1 cellular context compared by ENCODE assay signal in the genomic region with DNA sequence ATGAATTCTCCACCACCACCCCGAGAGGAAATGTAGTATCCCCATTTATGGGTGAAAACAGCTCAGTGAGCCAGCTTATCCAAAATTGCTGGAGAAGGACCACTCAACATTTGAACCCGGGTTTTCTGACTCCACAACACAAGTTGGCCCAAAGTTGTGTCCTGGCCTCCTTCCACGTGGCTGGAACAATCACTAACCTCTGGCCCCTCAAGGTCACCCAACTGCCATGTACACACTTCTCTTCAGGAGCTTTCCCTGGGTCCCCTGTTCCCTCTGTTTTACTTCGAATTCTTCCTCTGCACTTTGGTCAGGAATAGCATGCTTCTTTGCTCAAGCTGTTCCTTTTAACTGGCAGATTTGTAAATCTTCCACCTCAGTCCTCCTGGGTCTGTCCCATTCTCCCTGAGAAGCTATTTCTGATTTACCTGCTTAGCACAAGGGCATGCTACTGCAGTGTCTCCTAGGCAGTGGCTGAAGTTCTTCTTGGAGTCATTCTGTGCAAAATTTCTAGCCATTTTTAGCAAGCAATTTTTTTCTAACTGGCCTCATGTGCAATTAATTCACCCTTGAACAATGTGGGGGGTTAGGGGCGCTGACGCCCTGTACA.
TF ChIP-seq lines count a peak whose summit lies in the region.

No MANE protein-coding gene starts in this region.

TF ChIP-seq in HepG2, 621 proteins besides CTCF, POLR2A, EP300 and RAD21 (continued from another document and continues in another):
- TF ChIP-seq, protein P1, sequence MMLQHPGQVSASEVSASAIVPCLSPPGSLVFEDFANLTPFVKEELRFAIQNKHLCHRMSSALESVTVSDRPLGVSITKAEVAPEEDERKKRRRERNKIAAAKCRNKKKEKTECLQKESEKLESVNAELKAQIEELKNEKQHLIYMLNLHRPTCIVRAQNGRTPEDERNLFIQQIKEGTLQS (CRISPR knock-in tag; IDR thresholded peaks at IDR 0.05): no peak
- TF ChIP-seq, protein P2, sequence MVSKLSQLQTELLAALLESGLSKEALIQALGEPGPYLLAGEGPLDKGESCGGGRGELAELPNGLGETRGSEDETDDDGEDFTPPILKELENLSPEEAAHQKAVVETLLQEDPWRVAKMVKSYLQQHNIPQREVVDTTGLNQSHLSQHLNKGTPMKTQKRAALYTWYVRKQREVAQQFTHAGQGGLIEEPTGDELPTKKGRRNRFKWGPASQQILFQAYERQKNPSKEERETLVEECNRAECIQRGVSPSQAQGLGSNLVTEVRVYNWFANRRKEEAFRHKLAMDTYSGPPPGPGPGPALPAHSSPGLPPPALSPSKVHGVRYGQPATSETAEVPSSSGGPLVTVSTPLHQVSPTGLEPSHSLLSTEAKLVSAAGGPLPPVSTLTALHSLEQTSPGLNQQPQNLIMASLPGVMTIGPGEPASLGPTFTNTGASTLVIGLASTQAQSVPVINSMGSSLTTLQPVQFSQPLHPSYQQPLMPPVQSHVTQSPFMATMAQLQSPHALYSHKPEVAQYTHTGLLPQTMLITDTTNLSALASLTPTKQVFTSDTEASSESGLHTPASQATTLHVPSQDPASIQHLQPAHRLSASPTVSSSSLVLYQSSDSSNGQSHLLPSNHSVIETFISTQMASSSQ (IDR thresholded peaks at IDR 0.05; ENCODE audit: low read depth): peak; percentile 42; the same call in 1 of the 2 replicates
- TF ChIP-seq, protein P2 (CRISPR knock-in tag; IDR thresholded peaks at IDR 0.05; ENCODE audit: borderline replicate concordance): peak; percentile 23; the same call in 1 of the 2 replicates
- TF ChIP-seq SAFB2 (CRISPR knock-in tag; IDR thresholded peaks at IDR 0.05; ENCODE audit: borderline replicate concordance, low read depth) (no peak; the same call in 1 of the 2 replicates), STAT5B (CRISPR knock-in tag; IDR thresholded peaks at IDR 0.05) (no peak), PHF21A (CRISPR knock-in tag; IDR thresholded peaks at IDR 0.05) (peak; percentile 48; the same call in 1 of the 2 replicates), ZFX (CRISPR knock-in tag; IDR thresholded peaks at IDR 0.05; ENCODE audit: low read depth) (peak; percentile 45; the same call in 1 of the 2 replicates), EED (CRISPR knock-in tag; IDR thresholded peaks at IDR 0.05) (no peak), CEBPB (IDR thresholded peaks at IDR 0.05; ENCODE audit: borderline replicate concordance, low read depth, low read length) (no peak), MED1 (CRISPR knock-in tag; IDR thresholded peaks at IDR 0.05) (peak; percentile 76), ELF4 (CRISPR knock-in tag; IDR thresholded peaks at IDR 0.05; ENCODE audit: borderline replicate concordance) (no peak), RBFOX2 (IDR thresholded peaks at IDR 0.05; ENCODE audit: low read depth, low read length) (no peak), MED8 (CRISPR knock-in tag; IDR thresholded peaks at IDR 0.05; ENCODE audit: insufficient replicate concordance) (no peak), REPIN1 (CRISPR knock-in tag; IDR thresholded peaks at IDR 0.05; ENCODE audit: borderline replicate concordance, low read depth) (no peak), ZNF788 (CRISPR knock-in tag; IDR thresholded peaks at IDR 0.05; ENCODE audit: borderline replicate concordance) (peak; percentile 52; the same call in 1 of the 2 replicates), POLR2G (IDR thresholded peaks at IDR 0.05; ENCODE audit: low read depth, low read length) (no peak), ZNF441 (CRISPR knock-in tag; IDR thresholded peaks at IDR 0.05; ENCODE audit: borderline replicate concordance) (no peak), ZNF652 (CRISPR knock-in tag; IDR thresholded peaks at IDR 0.05; ENCODE audit: borderline replicate concordance, low read depth) (no peak), KDM5B (CRISPR knock-in tag; IDR thresholded peaks at IDR 0.05; ENCODE audit: borderline replicate concordance) (no peak), DNMT3B (CRISPR knock-in tag; conservative IDR thresholded peaks at IDR 0.05) (no peak)
- TF ChIP-seq, protein P3, sequence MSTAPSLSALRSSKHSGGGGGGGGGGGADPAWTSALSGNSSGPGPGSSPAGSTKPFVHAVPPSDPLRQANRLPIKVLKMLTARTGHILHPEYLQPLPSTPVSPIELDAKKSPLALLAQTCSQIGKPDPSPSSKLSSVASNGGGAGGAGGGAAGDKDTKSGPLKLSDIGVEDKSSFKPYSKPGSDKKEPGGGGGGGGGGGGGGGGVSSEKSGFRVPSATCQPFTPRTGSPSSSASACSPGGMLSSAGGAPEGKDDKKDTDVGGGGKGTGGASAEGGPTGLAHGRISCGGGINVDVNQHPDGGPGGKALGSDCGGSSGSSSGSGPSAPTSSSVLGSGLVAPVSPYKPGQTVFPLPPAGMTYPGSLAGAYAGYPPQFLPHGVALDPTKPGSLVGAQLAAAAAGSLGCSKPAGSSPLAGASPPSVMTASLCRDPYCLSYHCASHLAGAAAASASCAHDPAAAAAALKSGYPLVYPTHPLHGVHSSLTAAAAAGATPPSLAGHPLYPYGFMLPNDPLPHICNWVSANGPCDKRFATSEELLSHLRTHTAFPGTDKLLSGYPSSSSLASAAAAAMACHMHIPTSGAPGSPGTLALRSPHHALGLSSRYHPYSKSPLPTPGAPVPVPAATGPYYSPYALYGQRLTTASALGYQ (CRISPR knock-in tag; IDR thresholded peaks at IDR 0.05): 0 out of 2 replicates have a peak, but pooled peaks have one; percentile 16
- TF ChIP-seq, protein P4, sequence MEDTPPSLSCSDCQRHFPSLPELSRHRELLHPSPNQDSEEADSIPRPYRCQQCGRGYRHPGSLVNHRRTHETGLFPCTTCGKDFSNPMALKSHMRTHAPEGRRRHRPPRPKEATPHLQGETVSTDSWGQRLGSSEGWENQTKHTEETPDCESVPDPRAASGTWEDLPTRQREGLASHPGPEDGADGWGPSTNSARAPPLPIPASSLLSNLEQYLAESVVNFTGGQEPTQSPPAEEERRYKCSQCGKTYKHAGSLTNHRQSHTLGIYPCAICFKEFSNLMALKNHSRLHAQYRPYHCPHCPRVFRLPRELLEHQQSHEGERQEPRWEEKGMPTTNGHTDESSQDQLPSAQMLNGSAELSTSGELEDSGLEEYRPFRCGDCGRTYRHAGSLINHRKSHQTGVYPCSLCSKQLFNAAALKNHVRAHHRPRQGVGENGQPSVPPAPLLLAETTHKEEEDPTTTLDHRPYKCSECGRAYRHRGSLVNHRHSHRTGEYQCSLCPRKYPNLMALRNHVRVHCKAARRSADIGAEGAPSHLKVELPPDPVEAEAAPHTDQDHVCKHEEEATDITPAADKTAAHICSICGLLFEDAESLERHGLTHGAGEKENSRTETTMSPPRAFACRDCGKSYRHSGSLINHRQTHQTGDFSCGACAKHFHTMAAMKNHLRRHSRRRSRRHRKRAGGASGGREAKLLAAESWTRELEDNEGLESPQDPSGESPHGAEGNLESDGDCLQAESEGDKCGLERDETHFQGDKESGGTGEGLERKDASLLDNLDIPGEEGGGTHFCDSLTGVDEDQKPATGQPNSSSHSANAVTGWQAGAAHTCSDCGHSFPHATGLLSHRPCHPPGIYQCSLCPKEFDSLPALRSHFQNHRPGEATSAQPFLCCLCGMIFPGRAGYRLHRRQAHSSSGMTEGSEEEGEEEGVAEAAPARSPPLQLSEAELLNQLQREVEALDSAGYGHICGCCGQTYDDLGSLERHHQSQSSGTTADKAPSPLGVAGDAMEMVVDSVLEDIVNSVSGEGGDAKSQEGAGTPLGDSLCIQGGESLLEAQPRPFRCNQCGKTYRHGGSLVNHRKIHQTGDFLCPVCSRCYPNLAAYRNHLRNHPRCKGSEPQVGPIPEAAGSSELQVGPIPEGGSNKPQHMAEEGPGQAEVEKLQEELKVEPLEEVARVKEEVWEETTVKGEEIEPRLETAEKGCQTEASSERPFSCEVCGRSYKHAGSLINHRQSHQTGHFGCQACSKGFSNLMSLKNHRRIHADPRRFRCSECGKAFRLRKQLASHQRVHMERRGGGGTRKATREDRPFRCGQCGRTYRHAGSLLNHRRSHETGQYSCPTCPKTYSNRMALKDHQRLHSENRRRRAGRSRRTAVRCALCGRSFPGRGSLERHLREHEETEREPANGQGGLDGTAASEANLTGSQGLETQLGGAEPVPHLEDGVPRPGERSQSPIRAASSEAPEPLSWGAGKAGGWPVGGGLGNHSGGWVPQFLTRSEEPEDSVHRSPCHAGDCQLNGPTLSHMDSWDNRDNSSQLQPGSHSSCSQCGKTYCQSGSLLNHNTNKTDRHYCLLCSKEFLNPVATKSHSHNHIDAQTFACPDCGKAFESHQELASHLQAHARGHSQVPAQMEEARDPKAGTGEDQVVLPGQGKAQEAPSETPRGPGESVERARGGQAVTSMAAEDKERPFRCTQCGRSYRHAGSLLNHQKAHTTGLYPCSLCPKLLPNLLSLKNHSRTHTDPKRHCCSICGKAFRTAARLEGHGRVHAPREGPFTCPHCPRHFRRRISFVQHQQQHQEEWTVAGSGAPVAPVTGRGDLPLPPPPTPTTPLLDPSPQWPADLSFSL (CRISPR knock-in tag; IDR thresholded peaks at IDR 0.05): peak; percentile 65; the same call in 1 of the 2 replicates
- TF ChIP-seq, protein P5, sequence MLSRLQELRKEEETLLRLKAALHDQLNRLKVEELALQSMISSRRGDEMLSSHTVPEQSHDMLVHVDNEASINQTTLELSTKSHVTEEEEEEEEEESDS (CRISPR knock-in tag; IDR thresholded peaks at IDR 0.05; ENCODE audit: borderline replicate concordance): no peak
- TF ChIP-seq, protein P6, sequence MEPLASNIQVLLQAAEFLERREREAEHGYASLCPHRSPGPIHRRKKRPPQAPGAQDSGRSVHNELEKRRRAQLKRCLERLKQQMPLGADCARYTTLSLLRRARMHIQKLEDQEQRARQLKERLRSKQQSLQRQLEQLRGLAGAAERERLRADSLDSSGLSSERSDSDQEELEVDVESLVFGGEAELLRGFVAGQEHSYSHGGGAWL (CRISPR knock-in tag; IDR thresholded peaks at IDR 0.05): no peak
- TF ChIP-seq, protein P7, sequence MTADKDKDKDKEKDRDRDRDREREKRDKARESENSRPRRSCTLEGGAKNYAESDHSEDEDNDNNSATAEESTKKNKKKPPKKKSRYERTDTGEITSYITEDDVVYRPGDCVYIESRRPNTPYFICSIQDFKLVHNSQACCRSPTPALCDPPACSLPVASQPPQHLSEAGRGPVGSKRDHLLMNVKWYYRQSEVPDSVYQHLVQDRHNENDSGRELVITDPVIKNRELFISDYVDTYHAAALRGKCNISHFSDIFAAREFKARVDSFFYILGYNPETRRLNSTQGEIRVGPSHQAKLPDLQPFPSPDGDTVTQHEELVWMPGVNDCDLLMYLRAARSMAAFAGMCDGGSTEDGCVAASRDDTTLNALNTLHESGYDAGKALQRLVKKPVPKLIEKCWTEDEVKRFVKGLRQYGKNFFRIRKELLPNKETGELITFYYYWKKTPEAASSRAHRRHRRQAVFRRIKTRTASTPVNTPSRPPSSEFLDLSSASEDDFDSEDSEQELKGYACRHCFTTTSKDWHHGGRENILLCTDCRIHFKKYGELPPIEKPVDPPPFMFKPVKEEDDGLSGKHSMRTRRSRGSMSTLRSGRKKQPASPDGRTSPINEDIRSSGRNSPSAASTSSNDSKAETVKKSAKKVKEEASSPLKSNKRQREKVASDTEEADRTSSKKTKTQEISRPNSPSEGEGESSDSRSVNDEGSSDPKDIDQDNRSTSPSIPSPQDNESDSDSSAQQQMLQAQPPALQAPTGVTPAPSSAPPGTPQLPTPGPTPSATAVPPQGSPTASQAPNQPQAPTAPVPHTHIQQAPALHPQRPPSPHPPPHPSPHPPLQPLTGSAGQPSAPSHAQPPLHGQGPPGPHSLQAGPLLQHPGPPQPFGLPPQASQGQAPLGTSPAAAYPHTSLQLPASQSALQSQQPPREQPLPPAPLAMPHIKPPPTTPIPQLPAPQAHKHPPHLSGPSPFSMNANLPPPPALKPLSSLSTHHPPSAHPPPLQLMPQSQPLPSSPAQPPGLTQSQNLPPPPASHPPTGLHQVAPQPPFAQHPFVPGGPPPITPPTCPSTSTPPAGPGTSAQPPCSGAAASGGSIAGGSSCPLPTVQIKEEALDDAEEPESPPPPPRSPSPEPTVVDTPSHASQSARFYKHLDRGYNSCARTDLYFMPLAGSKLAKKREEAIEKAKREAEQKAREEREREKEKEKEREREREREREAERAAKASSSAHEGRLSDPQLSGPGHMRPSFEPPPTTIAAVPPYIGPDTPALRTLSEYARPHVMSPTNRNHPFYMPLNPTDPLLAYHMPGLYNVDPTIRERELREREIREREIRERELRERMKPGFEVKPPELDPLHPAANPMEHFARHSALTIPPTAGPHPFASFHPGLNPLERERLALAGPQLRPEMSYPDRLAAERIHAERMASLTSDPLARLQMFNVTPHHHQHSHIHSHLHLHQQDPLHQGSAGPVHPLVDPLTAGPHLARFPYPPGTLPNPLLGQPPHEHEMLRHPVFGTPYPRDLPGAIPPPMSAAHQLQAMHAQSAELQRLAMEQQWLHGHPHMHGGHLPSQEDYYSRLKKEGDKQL (CRISPR knock-in tag; IDR thresholded peaks at IDR 0.05; ENCODE audit: low read depth): peak; percentile 61; the same call in 1 of the 2 replicates
- TF ChIP-seq, protein P8, sequence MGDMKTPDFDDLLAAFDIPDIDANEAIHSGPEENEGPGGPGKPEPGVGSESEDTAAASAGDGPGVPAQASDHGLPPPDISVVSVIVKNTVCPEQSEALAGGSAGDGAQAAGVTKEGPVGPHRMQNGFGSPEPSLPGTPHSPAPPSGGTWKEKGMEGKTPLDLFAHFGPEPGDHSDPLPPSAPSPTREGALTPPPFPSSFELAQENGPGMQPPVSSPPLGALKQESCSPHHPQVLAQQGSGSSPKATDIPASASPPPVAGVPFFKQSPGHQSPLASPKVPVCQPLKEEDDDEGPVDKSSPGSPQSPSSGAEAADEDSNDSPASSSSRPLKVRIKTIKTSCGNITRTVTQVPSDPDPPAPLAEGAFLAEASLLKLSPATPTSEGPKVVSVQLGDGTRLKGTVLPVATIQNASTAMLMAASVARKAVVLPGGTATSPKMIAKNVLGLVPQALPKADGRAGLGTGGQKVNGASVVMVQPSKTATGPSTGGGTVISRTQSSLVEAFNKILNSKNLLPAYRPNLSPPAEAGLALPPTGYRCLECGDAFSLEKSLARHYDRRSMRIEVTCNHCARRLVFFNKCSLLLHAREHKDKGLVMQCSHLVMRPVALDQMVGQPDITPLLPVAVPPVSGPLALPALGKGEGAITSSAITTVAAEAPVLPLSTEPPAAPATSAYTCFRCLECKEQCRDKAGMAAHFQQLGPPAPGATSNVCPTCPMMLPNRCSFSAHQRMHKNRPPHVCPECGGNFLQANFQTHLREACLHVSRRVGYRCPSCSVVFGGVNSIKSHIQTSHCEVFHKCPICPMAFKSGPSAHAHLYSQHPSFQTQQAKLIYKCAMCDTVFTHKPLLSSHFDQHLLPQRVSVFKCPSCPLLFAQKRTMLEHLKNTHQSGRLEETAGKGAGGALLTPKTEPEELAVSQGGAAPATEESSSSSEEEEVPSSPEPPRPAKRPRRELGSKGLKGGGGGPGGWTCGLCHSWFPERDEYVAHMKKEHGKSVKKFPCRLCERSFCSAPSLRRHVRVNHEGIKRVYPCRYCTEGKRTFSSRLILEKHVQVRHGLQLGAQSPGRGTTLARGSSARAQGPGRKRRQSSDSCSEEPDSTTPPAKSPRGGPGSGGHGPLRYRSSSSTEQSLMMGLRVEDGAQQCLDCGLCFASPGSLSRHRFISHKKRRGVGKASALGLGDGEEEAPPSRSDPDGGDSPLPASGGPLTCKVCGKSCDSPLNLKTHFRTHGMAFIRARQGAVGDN (CRISPR knock-in tag; IDR thresholded peaks at IDR 0.05): no peak
